In genomic region chr10:35911954-35912353, GRCh38 we compare ENCODE assay signal across 22 cellular contexts.
"Had no signal": no experiment of that assay in that cellular context is flagged by ENCODE, and none has a peak within 500 bp of the region (broad histone marks: within the 10 kb centered on the region; RNA-seq: fewer than 3 reads in every experiment).

No MANE protein-coding gene starts in this region.

- H3K9me3 ChIP-seq: mucosa of descending colon, neutrophil, ovary, right atrium auricular region, sigmoid colon, stomach, thoracic aorta, transverse colon had no signal

- H3K79me2 ChIP-seq: hepatocyte had no signal

- H3K4me1 Mint-ChIP-seq: naive thymus-derived CD8-positive, alpha-beta T cell had no signal

- H3K4me3 Mint-ChIP-seq: naive thymus-derived CD8-positive, alpha-beta T cell had no signal

- H3K27me3 ChIP-seq: hepatocyte, neutrophil, ovary, right atrium auricular region, sigmoid colon, stomach, transverse colon had no signal

- H3K27ac Mint-ChIP-seq: naive thymus-derived CD8-positive, alpha-beta T cell had no signal

- DNase-seq: effector memory CD4-positive, alpha-beta T cell; foreskin fibroblast; head of caudate nucleus; left colon; left ventricle myocardium superior; mucosa of descending colon; naive thymus-derived CD8-positive, alpha-beta T cell; ovary; sigmoid colon; stimulated activated CD4-positive, alpha-beta T cell treated with anti-CD3 and anti-CD28 coated beads, Interleukin-12 subunit alpha, Interleukin-12 subunit beta, amount 100 ng/mL, for 4 hours; stimulated activated naive CD4-positive, alpha-beta T cell; stomach; substantia nigra; transverse colon had no signal

- H3K36me3 Mint-ChIP-seq: naive thymus-derived CD8-positive, alpha-beta T cell had no signal

- H3K4me3 ChIP-seq: hepatocyte, lung, mucosa of descending colon, ovary, right atrium auricular region, sigmoid colon, skin epidermis, stomach, transverse colon had no signal

- H3K36me3 ChIP-seq: neutrophil, ovary, right atrium auricular region, sigmoid colon, stomach, thoracic aorta, transverse colon had no signal

- FAIRE-seq: endometrium had no signal

- ATAC-seq: esophagus mucosa; left colon; mucosa of descending colon; naive thymus-derived CD8-positive, alpha-beta T cell had no signal

- H3K27ac ChIP-seq: hepatocyte, neutrophil, ovary, right atrium auricular region, skin epidermis, stomach, thoracic aorta, transverse colon had no signal
